8 cellular contexts compared by ENCODE assay signal in genomic region chr14:24160499-24160849, GRCh38. TPM values are rescaled to one million over a fixed set of nuclear protein-coding genes. Genes with fewer than 3 reads are reported as not detected.
DNase-seq lines count a peak whose midpoint lies in the region; ATAC-seq, FAIRE-seq and TF ChIP-seq lines count a peak whose summit lies in the region.

No MANE protein-coding gene starts in this region.

- 0 out of 2 replicates have a peak overlapping the region, but pooled peaks have one; percentile 36 for H3K4me2 ChIP-seq in KMS-11

- no peak overlapping the region for H2AFZ ChIP-seq in KMS-11 (ENCODE audit: low read depth)

- H3K9ac ChIP-seq in KMS-11, result no peak overlapping the region
- H3K9ac ChIP-seq in duodenal mucosa (ENCODE audit: low read depth in 1 of 2, low read length in 2 of 2), result peak overlapping the region; percentile 3 to 39

- WGBS in pancreas, 2 donors, result 87% methylated on average over 4 of the region's 4 CpGs

- no peaks in the 10 kb centered on the region for H3K27me3 ChIP-seq in CD4-positive, CD25-positive, alpha-beta regulatory T cell (ENCODE audit: control insufficient read depth, insufficient read depth, low read length)
- H3K27me3 ChIP-seq in KMS-11 (ENCODE audit: insufficient read depth, low read depth) (no peaks in the 10 kb centered on the region), duodenal mucosa (ENCODE audit: control insufficient read depth in 1 of 2, insufficient read depth in 2 of 2, low read length in 2 of 2) (no peaks in the 10 kb centered on the region), pancreas (no peaks in the 10 kb centered on the region)

- H3K9me3 Mint-ChIP-seq in CD4-positive, CD25-positive, alpha-beta regulatory T cell, result no peaks in the 10 kb centered on the region

- H3K4me3 Mint-ChIP-seq in CD4-positive, CD25-positive, alpha-beta regulatory T cell, result peak overlapping the region; percentile 58 to 100 (median 99)

- H3K79me2 ChIP-seq in KMS-11 (ENCODE audit: insufficient read depth, low read depth), result no peaks in the 10 kb centered on the region

- H3K9me3 ChIP-seq in CD4-positive, CD25-positive, alpha-beta regulatory T cell (ENCODE audit: control insufficient read depth in 2 of 2, low read length in 2 of 2), result no peaks in the 10 kb centered on the region
- H3K9me3 ChIP-seq in duodenal mucosa (ENCODE audit: control insufficient read depth in 1 of 2, low read length in 2 of 2) (no peaks in the 10 kb centered on the region), pancreas (no peaks in the 10 kb centered on the region)

- H3K27me3 Mint-ChIP-seq in CD4-positive, CD25-positive, alpha-beta regulatory T cell, result no peaks in the 10 kb centered on the region

- H3K36me3 Mint-ChIP-seq in CD4-positive, CD25-positive, alpha-beta regulatory T cell, result peaks cover 53% of the 10 kb centered on the region

- H3K27ac Mint-ChIP-seq in CD4-positive, CD25-positive, alpha-beta regulatory T cell, result peak overlapping the region; percentile 99 to 100 (median 99)

- intact Hi-C loops in pancreas (cut with DNase I), result no loop called here

- no peaks in the 10 kb centered on the region for H4K20me1 ChIP-seq in KMS-11 (ENCODE audit: insufficient read depth)

- peaks cover 58% of the 10 kb centered on the region for H3K36me3 ChIP-seq in CD4-positive, CD25-positive, alpha-beta regulatory T cell (ENCODE audit: control insufficient read depth, insufficient read depth, low read length)
- no peaks in the 10 kb centered on the region for H3K36me3 ChIP-seq in KMS-11 (ENCODE audit: insufficient read depth)
- peaks cover 57 to 70% of the 10 kb centered on the region in 2 donors for H3K36me3 ChIP-seq in duodenal mucosa (ENCODE audit: control insufficient read depth in 1 of 2, insufficient read depth in 2 of 2, low read length in 2 of 2)
- H3K36me3 ChIP-seq in pancreas, result peaks cover 10 to 54% (median 26%) of the 10 kb centered on the region in 3 donors

- no peak for DNase-seq in CD4-positive, CD25-positive, alpha-beta regulatory T cell
- DNase-seq in pancreas (no peak), globus pallidus (ENCODE audit: low spot score) (no peak), NCI-H2029 (lab: John Stamatoyannopoulos, UW) (no peak), GM03348 (ENCODE audit: low spot score) (no peak)

- peak overlapping the region; percentile 94 for H3K27ac ChIP-seq in CD4-positive, CD25-positive, alpha-beta regulatory T cell (ENCODE audit: insufficient read depth, low read length, poor library complexity, severe bottlenecking)
- H3K27ac ChIP-seq in KMS-11, result no peak overlapping the region
- peak overlapping the region; percentile 87 for H3K27ac ChIP-seq in duodenal mucosa (ENCODE audit: low read depth, low read length)
- peak overlapping the region; percentile 71 to 92 (median 82) for H3K27ac ChIP-seq in pancreas

- peaks cover 0 to 64% (median 24%) of the 10 kb centered on the region in 4 donors for H3K4me1 Mint-ChIP-seq in CD4-positive, CD25-positive, alpha-beta regulatory T cell

- FAIRE-seq in pancreas (lab: Jason Lieb, UNC), result no peak

- H3K4me3 ChIP-seq in CD4-positive, CD25-positive, alpha-beta regulatory T cell (ENCODE audit: low read depth, low read length), result no peak overlapping the region
- H3K4me3 ChIP-seq in KMS-11 (IDR thresholded peaks at IDR 0.05; ENCODE audit: insufficient read depth, low read depth, low read length) (no peak overlapping the region), duodenal mucosa (ENCODE audit: low read depth in 1 of 2, low read length in 2 of 2) (peak overlapping the region in 1 of 2 donors; percentile 87), pancreas (no peak overlapping the region)

- peaks cover 53% of the 10 kb centered on the region for H3K4me1 ChIP-seq in CD4-positive, CD25-positive, alpha-beta regulatory T cell (ENCODE audit: control insufficient read depth, insufficient read depth, low read length, poor library complexity, severe bottlenecking)
- H3K4me1 ChIP-seq in KMS-11 (ENCODE audit: low read depth, poor library complexity, severe bottlenecking), result peaks cover 14% of the 10 kb centered on the region
- peaks cover 24 to 34% of the 10 kb centered on the region in 2 donors for H3K4me1 ChIP-seq in duodenal mucosa (ENCODE audit: control insufficient read depth in 1 of 2, insufficient read depth in 2 of 2, low read length in 2 of 2)
- H3K4me1 ChIP-seq in pancreas, result peaks cover 0 to 19% (median 0%) of the 10 kb centered on the region in 3 donors

- ATAC-seq in CD4-positive, CD25-positive, alpha-beta regulatory T cell (ENCODE audit: low read depth in 2 of 2), result no peak
- ATAC-seq in pancreas, result no peak
- no peak for ATAC-seq in activated CD4-positive, CD25-positive, alpha-beta regulatory T cell treated with anti-CD3 and anti-CD28 coated beads, Interleukin-2, amount 50 U/mL, for 24 hours

- TF ChIP-seq CTCF in KMS-11 (conservative IDR thresholded peaks at IDR 0.05; ENCODE audit: low read depth, low read length) (no peak), pancreas (IDR thresholded peaks at IDR 0.05) (no peak)

RNA-seq across cellular contexts. Expression of gene IRF9, which starts 0.6 kb away (rescaled TPM):
- 369 TPM for total RNA-seq in CD4-positive, CD25-positive, alpha-beta regulatory T cell
- polyA plus RNA-seq in CD4-positive, CD25-positive, alpha-beta regulatory T cell, result 100 to 1,000 TPM; 105 to 157 (median 119) TPM
- total RNA-seq in pancreas, result 10 to 100 TPM; 20.3 to 60.7 (median 27.9) TPM
- 10 to 100 TPM; 50.7 to 60.8 TPM for polyA plus RNA-seq in pancreas

RNA-seq across cellular contexts. Expression of gene REC8, which starts 11.4 kb away (rescaled TPM):
- total RNA-seq in CD4-positive, CD25-positive, alpha-beta regulatory T cell, result 145 TPM
- 10 to 100 TPM in 3 of 4 donors, 1 to 10 TPM in 1; 9.7 to 16.1 (median 12.0) TPM for polyA plus RNA-seq in CD4-positive, CD25-positive, alpha-beta regulatory T cell
- 1 to 10 TPM; 3.5 to 9.9 (median 4.5) TPM for total RNA-seq in pancreas
- polyA plus RNA-seq in pancreas, result 10 to 100 TPM; 22.8 to 41.1 TPM

RNA-seq across cellular contexts. Expression of gene RNF31, which starts 13.2 kb away (rescaled TPM):
- total RNA-seq in CD4-positive, CD25-positive, alpha-beta regulatory T cell, result 82.4 TPM
- polyA plus RNA-seq in CD4-positive, CD25-positive, alpha-beta regulatory T cell, result 10 to 100 TPM; 35.9 to 55.9 (median 41.1) TPM
- total RNA-seq in pancreas, result 10 to 100 TPM; 25.8 to 44.2 (median 37.1) TPM
- polyA plus RNA-seq in pancreas, result 100 to 1,000 TPM; 124 to 169 TPM

RNA-seq across cellular contexts. Expression of gene PSME2, which starts 14.1 kb away (rescaled TPM):
- total RNA-seq in CD4-positive, CD25-positive, alpha-beta regulatory T cell, result 167 TPM
- polyA plus RNA-seq in CD4-positive, CD25-positive, alpha-beta regulatory T cell, result 100 to 1,000 TPM; 346 to 603 (median 466) TPM
- total RNA-seq in pancreas, result 10 to 100 TPM; 33.9 to 90.3 (median 59.2) TPM
- polyA plus RNA-seq in pancreas, result 100 to 1,000 TPM; 180 to 285 TPM

RNA-seq across cellular contexts. Expression of gene EMC9, which starts 19.1 kb away (rescaled TPM):
- total RNA-seq in CD4-positive, CD25-positive, alpha-beta regulatory T cell, result 11.7 TPM
- 10 to 100 TPM; 10.7 to 22.5 (median 13.4) TPM for polyA plus RNA-seq in CD4-positive, CD25-positive, alpha-beta regulatory T cell
- total RNA-seq in pancreas, result 10 to 100 TPM in 5 of 6 donors, 1 to 10 TPM in 1; 8.1 to 18.8 (median 13.5) TPM
- 10 to 100 TPM; 52.4 to 72.6 TPM for polyA plus RNA-seq in pancreas

Comparison
In these comparisons a context has a peak if more than half of its experiments do, and no peak if none do; other contexts are left out.
1. RNA of gene REC8, which starts 11.4 kb away (total RNA-seq): 145 TPM in CD4-positive, CD25-positive, alpha-beta regulatory T cell (single experiment); 3.5 to 9.9 TPM in pancreas; every median in the first group is over 10 times any median in the second.